Comparison of ENCODE assay signal across 11 cellular contexts in the genomic region with DNA sequence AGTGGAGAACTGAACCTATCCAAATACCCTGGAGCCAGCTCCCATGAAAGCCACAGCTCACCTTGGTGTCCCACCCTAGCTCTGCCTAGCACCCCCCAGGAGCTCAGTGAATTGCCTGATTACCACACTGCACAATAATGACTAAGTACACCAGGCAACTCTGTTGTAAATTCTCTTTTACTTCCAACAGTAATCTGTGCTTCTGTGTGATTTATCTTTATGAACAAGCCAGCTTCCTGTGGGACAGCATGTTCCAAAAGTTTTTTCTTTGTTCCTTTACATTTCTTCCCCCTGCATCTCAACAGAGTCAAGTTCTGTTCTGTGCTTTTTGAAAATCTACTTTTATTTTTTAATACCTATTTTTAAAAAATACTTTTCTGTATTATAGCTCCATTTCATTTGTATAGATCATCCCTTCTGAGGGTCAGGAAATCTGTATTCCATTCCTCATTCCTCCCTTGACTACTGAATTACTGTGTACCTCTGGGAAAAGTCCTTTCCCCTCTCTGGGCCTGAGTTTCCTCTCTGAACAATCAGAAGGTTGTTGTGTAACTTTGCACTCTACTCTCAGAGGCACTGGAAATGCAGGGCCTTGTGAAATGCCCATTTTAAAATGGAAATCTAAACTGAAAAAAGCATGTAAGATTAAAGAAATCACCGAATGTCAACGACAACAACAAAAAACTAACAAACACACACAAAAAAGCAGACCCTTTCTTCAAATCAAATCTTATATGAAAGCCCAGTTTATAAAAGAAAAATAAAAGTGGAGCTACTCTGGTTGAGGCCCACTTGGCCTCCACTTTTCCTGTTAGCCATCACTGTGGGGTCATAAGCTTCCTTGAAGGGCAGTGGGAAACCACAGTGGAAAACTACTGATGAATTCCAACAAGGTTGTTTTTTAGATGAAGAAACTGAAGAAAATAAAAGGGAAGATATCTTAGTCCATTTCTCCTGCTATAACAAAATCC. TPM values are rescaled to one million over a fixed set of nuclear protein-coding genes. Genes with fewer than 3 reads are reported as not detected.
A peak's percentile ranks its signal among the peaks of the same experiment; 100 is the strongest.
DNase-seq lines count a peak whose midpoint lies in the region; ATAC-seq and TF ChIP-seq lines count a peak whose summit lies in the region.
"Had no signal": no experiment of that assay in that cellular context is flagged by ENCODE, and none has a peak within 500 bp of the region (broad histone marks: within the 10 kb centered on the region; RNA-seq: fewer than 3 reads in every experiment).

No MANE protein-coding gene starts in this region.

- intact Hi-C loops in gastrocnemius medialis (cut with DNase I; ENCODE audit: low total_unique reads): no loop called here

- H3K27ac ChIP-seq in VCaP (peak overlapping the region; percentile 88), gastrocnemius medialis (peak overlapping the region; percentile 22 to 60 (median 50))
- H3K27ac ChIP-seq: BLaER1 had no signal

- DNase-seq in fibroblast of villous mesenchyme (ENCODE audit: low read depth): peak; percentile 72
- no peak for DNase-seq in gastrocnemius medialis
- DNase-seq in iPS-NIHi7 (ENCODE audit: extremely low spot score): no peak
- no peak for DNase-seq in activated gamma-delta T cell (lab: John Stamatoyannopoulos, UW)
- no peak for DNase-seq in NCI-H526 treated with DMSO at 0.1 percent for 48 hours (lab: John Stamatoyannopoulos, UW)
- DNase-seq: NCI-H146, NCI-H748 treated with DMSO at 0.1 percent for 48 hours, SHP77 had no signal

- H3K4me1 ChIP-seq in gastrocnemius medialis: peaks cover 9 to 24% of the 10 kb centered on the region in 2 donors
- H3K4me1 ChIP-seq: BLaER1 had no signal

- no peaks in the 10 kb centered on the region for H3K9me3 ChIP-seq in gastrocnemius medialis
- H3K9me3 ChIP-seq: BLaER1 had no signal

- TF ChIP-seq CTCF in VCaP (conservative IDR thresholded peaks at IDR 0.05): no peak
- TF ChIP-seq CTCF in fibroblast of villous mesenchyme (IDR thresholded peaks at IDR 0.05; ENCODE audit: insufficient read depth, low read depth, low read length): no peak
- TF ChIP-seq CTCF in gastrocnemius medialis (IDR thresholded peaks at IDR 0.05 in 4 of 5, conservative IDR thresholded peaks at IDR 0.05 in 1 of 5): no peak

- H3K36me3 ChIP-seq in gastrocnemius medialis: peaks cover 0 to 64% of the 10 kb centered on the region in 2 donors

- ATAC-seq in gastrocnemius medialis: peak in 1 of 2 donors; percentile 59

- TF ChIP-seq POLR2A in gastrocnemius medialis (IDR thresholded peaks at IDR 0.05): no peak

- H3K27me3 ChIP-seq in gastrocnemius medialis: no peaks in the 10 kb centered on the region
- H3K27me3 ChIP-seq: BLaER1 had no signal

- in situ Hi-C loops in gastrocnemius medialis (cut with MboI; ENCODE audit: low sequenced_read_pairs in 4 of 4): loop anchor here in 1 of 4 donors (10.0 kb wide), 1 partner anchor 51 kb away; a partner anchor contains a TSS

- H3K4me3 ChIP-seq in fibroblast of villous mesenchyme (ENCODE audit: low read depth, low read length) (no peak overlapping the region), gastrocnemius medialis (no peak overlapping the region)
- H3K4me3 ChIP-seq: BLaER1 had no signal

RNA-seq across cellular contexts. Expression of a gene that starts 21.8 kb away (rescaled TPM):
- total RNA-seq in fibroblast of villous mesenchyme (27.6 and 28.7 TPM in 2 replicates), gastrocnemius medialis (10 to 100 TPM in 2 of 4 donors, 1 to 10 TPM in 2; 7.8 to 13.3 (median 9.9) TPM)

RNA-seq across cellular contexts. Expression of a gene that starts 34.3 kb away (rescaled TPM):
- total RNA-seq in fibroblast of villous mesenchyme (6.4 and 11.7 TPM in 2 replicates), gastrocnemius medialis (1 to 10 TPM in 3 of 4 donors, under 1 TPM in 1; 0.29 to 1.5 (median 1.2) TPM)

RNA-seq across cellular contexts. Expression of a gene that starts 51.9 kb away (rescaled TPM):
- total RNA-seq in fibroblast of villous mesenchyme (10.8 and 11.9 TPM in 2 replicates), gastrocnemius medialis (10 to 100 TPM; 28.6 to 39.9 (median 32.9) TPM)

RNA-seq across cellular contexts. Expression of a gene that starts 55.6 kb away (rescaled TPM):
- total RNA-seq in fibroblast of villous mesenchyme (1.3 TPM in 1 of 2 replicates, not detected in the other), gastrocnemius medialis (1 to 10 TPM in 1 of 4 donors, not detected in 3; 1.2 TPM)
- total RNA-seq: mononuclear cell had no signal
